ENCODE assay signal across 13 cellular contexts in the genomic region with DNA sequence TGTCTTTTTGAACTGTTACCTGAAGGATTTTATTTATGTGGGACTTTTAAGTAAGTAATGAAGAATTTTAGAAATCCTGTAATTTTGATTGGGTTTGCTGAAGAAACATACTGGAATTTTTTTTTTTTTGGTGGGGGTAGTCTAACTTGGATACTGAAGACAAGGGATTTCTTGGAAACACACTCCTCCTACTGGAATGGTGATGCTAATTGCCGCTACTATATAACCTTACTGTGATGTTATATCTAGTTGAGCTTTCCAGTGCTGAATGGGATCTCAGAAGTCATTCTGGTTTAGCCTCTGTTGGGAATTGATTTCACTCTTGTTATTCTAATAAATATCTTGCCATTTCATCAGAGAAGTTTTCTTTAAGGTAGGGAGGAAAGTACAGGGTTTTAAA. TPM values are rescaled to one million over a fixed set of nuclear protein-coding genes. Genes with fewer than 3 reads are reported as not detected.
DNase-seq lines count a peak whose midpoint lies in the region; ATAC-seq, FAIRE-seq and TF ChIP-seq lines count a peak whose summit lies in the region.
"Had no signal": no experiment of that assay in that cellular context is flagged by ENCODE, and none has a peak within 500 bp of the region (broad histone marks: within the 10 kb centered on the region; RNA-seq: fewer than 3 reads in every experiment).

No MANE protein-coding gene starts in this region.

- H3K4me3 ChIP-seq in GM12878 (no peak overlapping the region), keratinocyte (ENCODE audit: control insufficient read depth in 2 of 3, extremely low read depth in 1 of 3, insufficient read depth in 2 of 3, low read depth in 1 of 3, low read length in 3 of 3) (no peak overlapping the region), tibial nerve (no peak overlapping the region), MM.1S (ENCODE audit: low read length) (no peak overlapping the region)
- H3K4me3 ChIP-seq: tibial artery had no signal

- intact Hi-C loops in GM12878 (cut with micrococcal nuclease; ENCODE audit: unreplicated experiment): loop anchor here (5.0 to 10.0 kb wide), 2 partner anchors 164 to 719 kb away; a partner anchor contains a TSS

- TF ChIP-seq CTCF in GM12878 (IDR thresholded peaks at IDR 0.05 in 2 of 3, conservative IDR thresholded peaks at IDR 0.05 in 1 of 3; ENCODE audit: control insufficient read depth in 2 of 3, extremely low read depth in 1 of 3, insufficient read depth in 1 of 3, low read depth in 3 of 3, low read length in 3 of 3): no peak
- peak in 2 of 3 experiments; percentile 5 to 28 for TF ChIP-seq CTCF in keratinocyte (optimal IDR thresholded peaks at IDR 0.05 in 1 of 3, IDR thresholded peaks at IDR 0.05 in 1 of 3, conservative IDR thresholded peaks at IDR 0.05 in 1 of 3; ENCODE audit: extremely low read depth in 1 of 3, insufficient read depth in 2 of 3, low read length in 3 of 3)
- TF ChIP-seq CTCF in tibial nerve (IDR thresholded peaks at IDR 0.05): peak in 1 of 5 experiments; percentile 8
- no peak for TF ChIP-seq CTCF in MM.1S (IDR thresholded peaks at IDR 0.05; ENCODE audit: low read length)

- FAIRE-seq in GM12878 (lab: Jason Lieb, UNC): no peak
- no peak for FAIRE-seq in keratinocyte (lab: Jason Lieb, UNC)
- FAIRE-seq: GM18507 had no signal

- no peaks in the 10 kb centered on the region for H3F3A ChIP-seq in MM.1S (ENCODE audit: insufficient read depth, low read length)

- POLR2A ChIA-PET in GM12878 (lab: Charles Lee): interaction anchor here (1.3 kb wide), 1 partner anchor 9 kb away, joined by 3 read pairs; no protein-coding TSS in a partner anchor

- no TSS peak for BruUV-seq in GM12878 (replicated peaks; lab: Mats Ljungman, UMichigan)

- no peak overlapping the region for H2AFZ ChIP-seq in GM12878 (ENCODE audit: control insufficient read depth, low read depth, low read length)
- H2AFZ ChIP-seq in keratinocyte (ENCODE audit: control insufficient read depth, low read length): no peak overlapping the region
- H2AFZ ChIP-seq in MM.1S (ENCODE audit: low read length): no peak overlapping the region

- CTCF ChIA-PET in GM12878 (lab: Yijun Ruan, JAX): interaction anchor here (1.0 to 7.0 kb wide), 10 partner anchors 9 to 613 kb away, joined by 3 to 122 read pairs (median 4); a partner anchor contains a TSS

- peak overlapping the region; percentile 66; the same call in 1 of the 2 replicates for H3K4me2 ChIP-seq in GM12878 (ENCODE audit: control insufficient read depth, insufficient read depth)
- no peak overlapping the region for H3K4me2 ChIP-seq in keratinocyte (ENCODE audit: control insufficient read depth, extremely low read depth, insufficient read depth, low read depth, low read length)
- H3K4me2 ChIP-seq in MM.1S (ENCODE audit: low read depth, low read length): no peak overlapping the region

- no peak for TF ChIP-seq EP300 in GM12878 (IDR thresholded peaks at IDR 0.05; ENCODE audit: borderline replicate concordance in 1 of 2, control insufficient read depth in 1 of 2, low read depth in 2 of 2, low read length in 2 of 2)
- TF ChIP-seq EP300 in tibial nerve (IDR thresholded peaks at IDR 0.05): no peak

- WGBS in GM12878 (ENCODE audit: insufficient coverage, insufficient replicate concordance, low lambda C conversion rate, missing lambda C conversion rate): 94% methylated on average over 1 of the region's 1 CpG
- WGBS in tibial nerve, 2 donors: 59 to 71% methylated on average over 1 of the region's 1 CpG

- H3K27ac ChIP-seq in GM12878 (ENCODE audit: control insufficient read depth, insufficient read depth) (peak overlapping the region; percentile 6; the same call in 1 of the 2 replicates), keratinocyte (ENCODE audit: control insufficient read depth, insufficient read depth, low read length) (no peak overlapping the region), tibial nerve (no peak overlapping the region), MM.1S (ENCODE audit: low read length) (no peak overlapping the region)

- H3K4me1 ChIP-seq in GM12878 (ENCODE audit: control insufficient read depth, insufficient read depth, low read length) (peaks cover 15% of the 10 kb centered on the region), keratinocyte (ENCODE audit: control insufficient read depth, extremely low read depth, insufficient read depth, low read length) (peaks cover 32% of the 10 kb centered on the region), tibial nerve (peaks cover 0 to 66% (median 30%) of the 10 kb centered on the region in 4 donors), MM.1S (ENCODE audit: low read length) (peaks cover 9% of the 10 kb centered on the region; the same call in 1 of the 2 replicates)

- H3K27me3 ChIP-seq in GM12878 (replicated peaks in 1 of 2; ENCODE audit: control insufficient read depth in 2 of 2, insufficient read depth in 2 of 2, low read length in 1 of 2): no peaks in the 10 kb centered on the region
- no peaks in the 10 kb centered on the region for H3K27me3 ChIP-seq in keratinocyte (ENCODE audit: control insufficient read depth, extremely low read depth, insufficient read depth, low read length)
- no peaks in the 10 kb centered on the region for H3K27me3 ChIP-seq in tibial nerve
- H3K27me3 ChIP-seq in MM.1S (replicated peaks; ENCODE audit: insufficient read depth, low read length): no peaks in the 10 kb centered on the region
- H3K27me3 ChIP-seq: tibial artery had no signal

- DNase-seq in ACHN (peak; percentile 46), HCEC 1CT (peak; percentile 27), GM12878 (ENCODE audit: low read depth, low spot score) (no peak), keratinocyte (ENCODE audit: low read depth, low spot score) (no peak), tibial nerve (ENCODE audit: low spot score in 2 of 2) (no peak), retina (no peak), hypothalamus (lab: John Stamatoyannopoulos, UW) (no peak), MM.1S (no peak)
- DNase-seq: GOT3; NCI-H2081 treated with DMSO at 0.1 percent for 48 hours; stimulated activated CD4-positive, alpha-beta T cell treated with anti-CD3 and anti-CD28 coated beads, Interleukin-2, amount 100 ng/mL, for 48 hours; tibial artery had no signal

- no peak for ATAC-seq in GM12878

- H3K36me3 ChIP-seq in GM12878 (ENCODE audit: control insufficient read depth in 2 of 2, insufficient read depth in 2 of 2, low read length in 1 of 2) (no peaks in the 10 kb centered on the region), keratinocyte (ENCODE audit: control insufficient read depth in 2 of 2, extremely low read depth in 1 of 2, insufficient read depth in 2 of 2, low read length in 2 of 2) (no peaks in the 10 kb centered on the region), tibial nerve (no peaks in the 10 kb centered on the region), MM.1S (replicated peaks; ENCODE audit: insufficient read depth, low read length) (no peaks in the 10 kb centered on the region)
- H3K36me3 ChIP-seq: tibial artery had no signal

- no peak for TF ChIP-seq POLR2A in GM12878 (IDR thresholded peaks at IDR 0.05; ENCODE audit: low read depth, low read length)
- TF ChIP-seq POLR2A in tibial nerve (IDR thresholded peaks at IDR 0.05): no peak

- no peaks in the 10 kb centered on the region for H3K9me1 ChIP-seq in keratinocyte (ENCODE audit: control insufficient read depth, extremely low read depth, insufficient read depth, low read length)

- H3K9me3 ChIP-seq in GM12878 (replicated peaks; ENCODE audit: control insufficient read depth, insufficient read depth, low read length) (no peaks in the 10 kb centered on the region), keratinocyte (ENCODE audit: control insufficient read depth, low read depth, low read length) (no peaks in the 10 kb centered on the region), tibial nerve (no peaks in the 10 kb centered on the region), MM.1S (replicated peaks; ENCODE audit: insufficient read depth, low read length) (no peaks in the 10 kb centered on the region)
- H3K9me3 ChIP-seq: tibial artery had no signal

- SMC1A ChIA-PET in GM12878 (lab: Charles Lee; ENCODE audit: uncharacterized antibody, unreplicated experiment): interaction anchor here (0.7 to 7.8 kb wide), 9 partner anchors 18 to 613 kb away, joined by 3 to 130 read pairs (median 4); no protein-coding TSS in a partner anchor

- in situ Hi-C loops in ACHN (cut with HindIII; ENCODE audit: low pct_ligation_motif_present, low pct_unique_long_range_greater_than_20kb, low sequenced_read_pairs): no loop called here
- in situ Hi-C loops in GM12878 (cut with MboI): loop anchor here (5.0 kb wide), 1 partner anchor 211 kb away; no protein-coding TSS in a partner anchor

- dilution Hi-C loops in keratinocyte (cut with MboI; ENCODE audit: extremely low pct_ligation_motif_present, low sequenced_read_pairs): no loop called here

- no peak overlapping the region for H3K9ac ChIP-seq in GM12878 (ENCODE audit: control insufficient read depth, insufficient read depth, low read length)
- H3K9ac ChIP-seq in keratinocyte (ENCODE audit: control insufficient read depth, extremely low read depth, insufficient read depth, low read length): no peak overlapping the region
- no peak overlapping the region for H3K9ac ChIP-seq in MM.1S (ENCODE audit: low read length)

- TF ChIP-seq RAD21 in GM12878 (IDR thresholded peaks at IDR 0.05; ENCODE audit: insufficient read depth, low read depth, low read length): no peak

- H3K79me2 ChIP-seq in GM12878 (ENCODE audit: control insufficient read depth, insufficient read depth, low read length): peaks cover 77% of the 10 kb centered on the region
- H3K79me2 ChIP-seq in keratinocyte (ENCODE audit: control insufficient read depth, insufficient read depth, low read length): peaks cover 66% of the 10 kb centered on the region
- H3K79me2 ChIP-seq in MM.1S (ENCODE audit: low read length): peaks cover 82% of the 10 kb centered on the region

- RAD21 ChIA-PET in GM12878 (lab: Charles Lee; ENCODE audit: unreplicated experiment): interaction anchor here (0.6 to 6.3 kb wide), 4 partner anchors 162 to 231 kb away, joined by 3 to 50 read pairs (median 14); no protein-coding TSS in a partner anchor

- H4K20me1 ChIP-seq in GM12878 (ENCODE audit: control insufficient read depth, insufficient read depth): 0 out of 2 replicates have a peak, but pooled peaks cover 2% of the 10 kb centered on the region
- peaks cover 14% of the 10 kb centered on the region for H4K20me1 ChIP-seq in keratinocyte (ENCODE audit: control insufficient read depth, extremely low read depth, insufficient read depth, low read length)
- H4K20me1 ChIP-seq in MM.1S (ENCODE audit: insufficient read depth, low read length): peaks cover 10% of the 10 kb centered on the region; the same call in 1 of the 2 replicates

- no peaks in the 10 kb centered on the region for H3K9me2 ChIP-seq in MM.1S (replicated peaks; ENCODE audit: insufficient read depth, low read length)

RNA-seq across cellular contexts. Expression of a gene that starts 8.4 kb away (rescaled TPM):
- total RNA-seq in GM12878 (2013; cell fraction: nucleolus; rRNA removed): 29.8 and 32.8 TPM in 2 replicates
- 32.1 and 33.7 TPM in 2 replicates for total RNA-seq in GM12878 (2014; rRNA removed)
- 27.8 and 28.8 TPM in 2 replicates for total RNA-seq in GM12878 (2014; rRNA removed; fragmentation: Illumina TruSeq; extraction: Trizol)
- total RNA-seq in GM12878 (2021): 33.2 and 33.8 TPM in 2 replicates
- 14.4 TPM for polyA plus RNA-seq in GM12878 (2011; ENCODE audit: low read depth)
- polyA plus RNA-seq in GM12878 (2011; rRNA removed): 40.6 and 59.7 TPM in 2 replicates
- polyA plus RNA-seq in GM12878 (2011; cell fraction: cytosol; rRNA removed): 18.9 and 19.7 TPM in 2 replicates
- 14.5 and 16.0 TPM in 2 replicates for polyA plus RNA-seq in GM12878 (2011; cell fraction: nucleus; rRNA removed)
- 18.5 and 29.1 TPM in 2 replicates for polyA plus RNA-seq in GM12878 (2012)
- 35.7 and 47.3 TPM in 2 replicates for polyA plus RNA-seq in GM12878 (2014; fragmentation: Illumina TruSeq; extraction: Trizol)
- 10 to 100 TPM; 15.4 to 18.2 TPM for polyA plus RNA-seq in GM12878 (2014; fragmentation: Nextera tagmentation; extraction: Ambion mirVana)
- 21.7 and 25.1 TPM in 2 replicates for polyA plus RNA-seq in GM12878 (2014; rRNA removed)
- 10 to 100 TPM; 32.8 to 39.3 TPM for polyA plus RNA-seq in GM12878 (2016; fragmentation: Nextera tagmentation; extraction: Ambion mirVana)
- 13.4 and 18.4 TPM in 2 replicates for polyA minus RNA-seq in GM12878 (2011; rRNA and poly(A)+ RNA removed)
- 10.0 and 10.5 TPM in 2 replicates for polyA minus RNA-seq in GM12878 (2011; cell fraction: cytosol; rRNA and poly(A)+ RNA removed)
- polyA minus RNA-seq in GM12878 (2011; cell fraction: nucleus; rRNA and poly(A)+ RNA removed): 8.9 and 16.2 TPM in 2 replicates
- polyA plus RNA-seq in keratinocyte: 12.0 to 26.2 TPM (median 16.8 TPM) in 3 replicates
- 15.6 TPM for polyA plus RNA-seq in keratinocyte (2011; ENCODE audit: low read depth)
- polyA plus RNA-seq in keratinocyte (2011; cell fraction: cytosol; rRNA removed): 15.3 and 30.1 TPM in 2 replicates
- polyA plus RNA-seq in keratinocyte (2011; cell fraction: nucleus; rRNA removed): 14.0 and 15.9 TPM in 2 replicates
- polyA plus RNA-seq in keratinocyte (2012; ENCODE audit: low replicate concordance): 11.7 and 18.3 TPM in 2 replicates
- 2.5 to 13.9 TPM (median 5.9 TPM) in 3 replicates for polyA minus RNA-seq in keratinocyte
- polyA minus RNA-seq in keratinocyte (2011; cell fraction: cytosol; rRNA and poly(A)+ RNA removed): 16.3 TPM
- 7.3 and 8.8 TPM in 2 replicates for polyA minus RNA-seq in keratinocyte (2011; cell fraction: nucleus; rRNA and poly(A)+ RNA removed)
- 10 to 100 TPM; 38.5 to 48.0 (median 41.7) TPM for total RNA-seq in tibial nerve

Comparison
In these comparisons a context has a peak if more than half of its experiments do, and no peak if none do; other contexts are left out.
1. DNase-seq: peak in ACHN (single experiment) and HCEC 1CT (single experiment); none in GM12878 (single experiment), keratinocyte (single experiment), tibial nerve (0 of 2), retina (single experiment), hypothalamus (0 of 51) and MM.1S (single experiment).
2. CTCF ChIP-seq: peak in keratinocyte (2 of 3); none in GM12878 (0 of 3) and MM.1S (single experiment).